In the genomic region with DNA sequence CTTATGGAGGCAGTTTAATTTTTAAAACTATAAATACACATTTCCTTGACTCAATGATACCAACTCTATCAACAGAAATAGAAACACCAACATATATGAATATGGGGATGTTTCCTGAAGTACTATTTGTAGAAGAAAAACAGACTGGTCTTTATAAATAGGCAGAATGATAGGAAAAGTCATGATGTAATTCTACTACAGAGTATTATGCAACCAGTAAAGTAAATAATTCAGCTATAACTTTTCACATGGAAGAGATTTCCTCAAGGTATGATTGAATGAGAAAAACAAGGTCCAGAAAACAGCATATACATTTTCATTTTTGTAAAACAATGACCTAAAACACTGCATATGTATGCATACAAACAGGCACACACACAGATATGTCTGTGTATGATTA, we compare ENCODE assay signal across 21 cellular contexts. TPM values are rescaled to one million over a fixed set of nuclear protein-coding genes. Genes with fewer than 3 reads are reported as not detected.
"Had no signal": no experiment of that assay in that cellular context is flagged by ENCODE, and none has a peak within 500 bp of the region (broad histone marks: within the 10 kb centered on the region; RNA-seq: fewer than 3 reads in every experiment).

No MANE protein-coding gene starts in this region.

- H3K4me1 ChIP-seq: prostate gland, thyroid gland had no signal

- H3K27ac ChIP-seq: heart left ventricle, prostate gland, right atrium auricular region, thyroid gland, VCaP had no signal

- H3K9me3 Mint-ChIP-seq: activated CD4-positive, alpha-beta memory T cell treated with anti-CD3 and anti-CD28 coated beads, Interleukin-2, amount 10 ng/mL, durations not matched to agents 7 days and 5 days; activated CD4-positive, alpha-beta T cell treated with anti-CD3 and anti-CD28 coated beads, Interleukin-2, amount 10 ng/mL, durations not matched to agents 24 days and 14 days; dendritic cell treated with granulocyte-macrophage colony-stimulating factor and Interleukin-4, amounts not matched to agents 40 ng/mL and 50 ng/mL, for 4 days had no signal

- H3K4me3 ChIP-seq: heart left ventricle, lung, prostate gland, right atrium auricular region, thyroid gland had no signal

- ATAC-seq: activated CD4-positive, CD25-positive, alpha-beta regulatory T cell treated with anti-CD3 and anti-CD28 coated beads, Interleukin-2, amount 50 U/mL, for 24 hours; heart left ventricle; naive thymus-derived CD8-positive, alpha-beta T cell; stimulated activated naive CD8-positive, alpha-beta T cell treated with anti-CD3 and anti-CD28 coated beads, Interleukin-15, Interleukin-2, amounts not matched to agents 100 U/mL and 50 U/mL, for 24 hours had no signal

- H3K36me3 ChIP-seq: prostate gland, thyroid gland had no signal

- H3K27me3 Mint-ChIP-seq: activated CD4-positive, alpha-beta memory T cell treated with anti-CD3 and anti-CD28 coated beads, Interleukin-2, amount 10 ng/mL, durations not matched to agents 7 days and 5 days; activated CD4-positive, alpha-beta T cell treated with anti-CD3 and anti-CD28 coated beads, Interleukin-2, amount 10 ng/mL, durations not matched to agents 24 days and 14 days; dendritic cell treated with granulocyte-macrophage colony-stimulating factor and Interleukin-4, amounts not matched to agents 40 ng/mL and 50 ng/mL, for 4 days; naive thymus-derived CD8-positive, alpha-beta T cell had no signal

- DNase-seq: activated CD4-positive, alpha-beta memory T cell treated with anti-CD3 and anti-CD28 coated beads, Interleukin-2, amount 10 ng/mL, durations not matched to agents 7 days and 5 days; activated naive CD4-positive, alpha-beta T cell treated with anti-CD3 and anti-CD28 coated beads for 36 hours; amygdala; cerebellar nuclear complex; effector CD4-positive, alpha-beta T cell; heart left ventricle; naive thymus-derived CD8-positive, alpha-beta T cell; stimulated activated CD4-positive, alpha-beta T cell treated with anti-CD3 and anti-CD28 coated beads, Interleukin-12 subunit alpha, Interleukin-12 subunit beta, amount 100 ng/mL, for 4 hours; stimulated activated CD4-positive, alpha-beta T cell treated with anti-CD3 and anti-CD28 coated beads, Interleukin-4, amount 100 ng/mL, for 4 hours; stimulated activated naive CD8-positive, alpha-beta T cell treated with anti-CD3 and anti-CD28 coated beads, Interleukin-15, Interleukin-2, amounts not matched to agents 100 U/mL and 50 U/mL, for 24 hours; thyroid gland had no signal

- FAIRE-seq: endometrium, keratinocyte had no signal

- H3K27ac Mint-ChIP-seq: activated CD4-positive, alpha-beta memory T cell treated with anti-CD3 and anti-CD28 coated beads, Interleukin-2, amount 10 ng/mL, durations not matched to agents 7 days and 5 days; activated CD4-positive, alpha-beta T cell treated with anti-CD3 and anti-CD28 coated beads, Interleukin-2, amount 10 ng/mL, durations not matched to agents 24 days and 14 days; activated naive CD4-positive, alpha-beta T cell treated with anti-CD3 and anti-CD28 coated beads for 36 hours; dendritic cell treated with granulocyte-macrophage colony-stimulating factor and Interleukin-4, amounts not matched to agents 40 ng/mL and 50 ng/mL, for 4 days had no signal

- H3K4me3 Mint-ChIP-seq: activated CD4-positive, alpha-beta memory T cell treated with anti-CD3 and anti-CD28 coated beads, Interleukin-2, amount 10 ng/mL, durations not matched to agents 7 days and 5 days; activated CD4-positive, alpha-beta T cell treated with anti-CD3 and anti-CD28 coated beads, Interleukin-2, amount 10 ng/mL, durations not matched to agents 24 days and 14 days; activated naive CD4-positive, alpha-beta T cell treated with anti-CD3 and anti-CD28 coated beads for 36 hours; dendritic cell treated with granulocyte-macrophage colony-stimulating factor and Interleukin-4, amounts not matched to agents 40 ng/mL and 50 ng/mL, for 4 days; naive thymus-derived CD8-positive, alpha-beta T cell had no signal

- H3K9me3 ChIP-seq: heart left ventricle, prostate gland, right atrium auricular region, thyroid gland had no signal

RNA-seq across cellular contexts. Expression of gene GPRIN3, which starts 56.2 kb away (rescaled TPM):
- total RNA-seq: osteocyte had no signal
- polyA plus RNA-seq: keratinocyte had no signal
